8 cellular contexts compared by ENCODE assay signal in the genomic region with DNA sequence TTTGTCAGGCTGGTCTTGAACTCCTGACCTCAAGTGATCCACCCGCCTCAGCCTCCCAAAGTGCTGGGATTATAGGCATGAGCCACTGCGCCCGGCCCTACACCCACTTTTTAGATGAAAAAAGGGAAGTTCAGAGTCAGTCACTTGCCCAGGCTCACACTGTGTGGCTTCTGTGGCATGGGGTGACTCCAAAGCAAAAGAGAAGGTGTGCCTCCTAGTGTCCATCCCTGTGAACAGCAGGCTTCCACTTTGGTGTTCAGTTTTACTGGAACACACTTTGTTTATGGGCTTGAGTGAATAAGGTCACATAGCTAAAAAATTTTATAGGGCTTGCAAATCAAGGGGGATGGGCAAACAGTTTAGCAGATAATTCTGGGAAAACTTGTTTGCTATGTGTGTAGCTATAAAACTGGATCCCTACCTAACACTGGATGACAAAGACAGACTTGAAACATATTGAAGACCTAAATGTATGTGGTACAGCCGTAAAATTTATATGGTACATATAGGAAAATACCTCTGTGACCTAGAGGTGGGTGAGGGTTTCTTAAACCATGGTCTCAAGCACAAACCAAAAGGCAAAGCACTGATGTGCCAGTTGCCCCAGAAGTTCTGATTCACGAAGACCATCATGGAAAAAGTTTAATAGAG. TPM values are rescaled to one million over a fixed set of nuclear protein-coding genes. Genes with fewer than 3 reads are reported as not detected.
DNase-seq lines count a peak whose midpoint lies in the region; ATAC-seq lines count a peak whose summit lies in the region.

No MANE protein-coding gene starts in this region.

- DNase-seq in DMS79 treated with DMSO at 0.1 percent for 48 hours (lab: John Stamatoyannopoulos, UW) (peak; percentile 25), M059J (ENCODE audit: low read depth) (peak; percentile 66), T-helper 9 cell (peak; percentile 47), astrocyte of the hippocampus (ENCODE audit: low read depth, low spot score) (peak; percentile 55), iris pigment epithelial cell (ENCODE audit: low read depth) (peak; percentile 58), foreskin melanocyte (no peak)
- DNase-seq in stimulated activated CD4-positive, alpha-beta T cell treated with anti-CD3 and anti-CD28 coated beads, Interleukin-2, amount 100 ng/mL, for 48 hours: peak; percentile 55 to 65

- peak; percentile 66 for ATAC-seq in GM21515 (IDR thresholded peaks at IDR 0.05; ENCODE audit: unreplicated experiment)

RNA-seq across cellular contexts. Expression of a gene that starts 54.9 kb away (rescaled TPM):
- 0.10 and 1.0 TPM in 2 replicates for total RNA-seq in M059J (2014; rRNA removed; shearing (Covaris generic))
